Comparison of ENCODE assay signal across 9 cellular contexts in genomic region chr7:50359995-50360925, GRCh38. TPM values are rescaled to one million over a fixed set of nuclear protein-coding genes. Genes with fewer than 3 reads are reported as not detected.
DNase-seq lines count a peak whose midpoint lies in the region; ATAC-seq and TF ChIP-seq lines count a peak whose summit lies in the region.
"Had no signal": no experiment of that assay in that cellular context is flagged by ENCODE, and none has a peak within 500 bp of the region (broad histone marks: within the 10 kb centered on the region; RNA-seq: fewer than 3 reads in every experiment).

No MANE protein-coding gene starts in this region.

- peaks cover 0 to 23% (median 0%) of the 10 kb centered on the region in 4 donors for H3K4me1 ChIP-seq in stomach
- no peaks in the 10 kb centered on the region for H3K4me1 ChIP-seq in ascending aorta
- H3K4me1 ChIP-seq: SJSA1 had no signal

- DNase-seq in T-helper 2 cell (peak; percentile 58 to 93 (median 81)), myocyte (ENCODE audit: low read depth) (peak; percentile 18), stomach (no peak), HFFc6 (no peak), ascending aorta (ENCODE audit: low spot score in 2 of 2) (no peak), NCI-H524 (lab: John Stamatoyannopoulos, UW) (no peak)
- peak; percentile 77 for DNase-seq in activated T-helper 9 cell treated with anti-CD3 and anti-CD28 coated beads, Interleukin-2, amount 50 U/mL, for 16 hours (ENCODE audit: low read depth)

- H3K4me3 ChIP-seq in stomach (no peak overlapping the region), ascending aorta (no peak overlapping the region)
- H3K4me3 ChIP-seq: SJSA1 had no signal

- H3K27ac ChIP-seq in stomach (peak overlapping the region in 4 of 5 donors; percentile 17 to 64 (median 44)), ascending aorta (no peak overlapping the region)
- H3K27ac ChIP-seq: SJSA1 had no signal

- peaks cover 24% of the 10 kb centered on the region for H3K27me3 Mint-ChIP-seq in HFFc6 (ENCODE audit: insufficient read depth)

- TF ChIP-seq CTCF in stomach (IDR thresholded peaks at IDR 0.05) (no peak), HFFc6 (IDR thresholded peaks at IDR 0.05) (no peak), ascending aorta (IDR thresholded peaks at IDR 0.05) (no peak)

- no peaks in the 10 kb centered on the region for H3K36me3 Mint-ChIP-seq in HFFc6 (ENCODE audit: low read depth)

- H3K9me3 ChIP-seq in stomach (no peaks in the 10 kb centered on the region), ascending aorta (no peaks in the 10 kb centered on the region)
- H3K9me3 ChIP-seq: SJSA1 had no signal

- intact Hi-C loops in stomach (cut with DNase I; ENCODE audit: low total_unique reads), result no loop called here
- intact Hi-C loops in ascending aorta (cut with DNase I), result no loop called here

- H3K36me3 ChIP-seq in stomach (no peaks in the 10 kb centered on the region), ascending aorta (no peaks in the 10 kb centered on the region)
- H3K36me3 ChIP-seq: SJSA1 had no signal

- 62 to 72% (median 66%) methylated on average over 19 to 20 of the region's 20 CpGs for WGBS in stomach, 5 donors

- H3K27ac Mint-ChIP-seq in HFFc6, result no peak overlapping the region

- TF ChIP-seq POLR2A in stomach (IDR thresholded peaks at IDR 0.05), result no peak

- H3K9me3 Mint-ChIP-seq in HFFc6, result no peaks in the 10 kb centered on the region

- ATAC-seq in HG03432 (IDR thresholded peaks at IDR 0.05; ENCODE audit: unreplicated experiment), result no peak

- no peak overlapping the region for H3K4me3 Mint-ChIP-seq in HFFc6

- H3K4me1 Mint-ChIP-seq in HFFc6 (ENCODE audit: low read depth), result no peaks in the 10 kb centered on the region

- H3K27me3 ChIP-seq in stomach (no peaks in the 10 kb centered on the region), ascending aorta (no peaks in the 10 kb centered on the region)

- no peak for TF ChIP-seq EP300 in stomach (IDR thresholded peaks at IDR 0.05)

RNA-seq across cellular contexts. Expression of gene IKZF1, which starts 55.7 kb away (rescaled TPM):
- total RNA-seq in myocyte, result not detected in 2 replicates
- not detected for polyA plus RNA-seq in myocyte (2012)
- total RNA-seq in stomach, result 100 to 1,000 TPM in 1 of 5 donors, 10 to 100 TPM in 3, 1 to 10 TPM in 1; 4.5 to 139 (median 14.0) TPM
- 1 to 10 TPM; 1.5 to 6.4 (median 1.8) TPM for polyA plus RNA-seq in stomach
- not detected for total RNA-seq in HFFc6 (2021; fragmentation: NEBNext Ultra II Directional; extraction: Animal tissue kit (Norgen Biotek cat#: 25700))
- total RNA-seq in ascending aorta, result 3.6 TPM
- total RNA-seq: SJSA1 had no signal

Comparison
In these comparisons a context has a peak if more than half of its experiments do, and no peak if none do; other contexts are left out.
1. DNase-seq: peak in T-helper 2 cell (5 of 5), activated T-helper 9 cell treated with anti-CD3 and anti-CD28 coated beads, Interleukin-2, amount 50 U/mL, for 16 hours (single experiment) and myocyte (single experiment); none in stomach (single experiment), HFFc6 (single experiment), ascending aorta (0 of 2) and NCI-H524 (0 of 2).
2. H3K27ac ChIP-seq: peak in stomach (4 of 5); none in ascending aorta (0 of 2).